In genomic region chr17:31548709-31549108, GRCh38 we compare ENCODE assay signal across 8 cellular contexts.
A peak's percentile ranks its signal among the peaks of the same experiment; 100 is the strongest.
DNase-seq lines count a peak whose midpoint lies in the region; ATAC-seq and TF ChIP-seq lines count a peak whose summit lies in the region.

No MANE protein-coding gene starts in this region.

- H3K36me3 ChIP-seq in adipocyte (ENCODE audit: control insufficient read depth, insufficient read depth, low read length, severe bottlenecking) (no peaks in the 10 kb centered on the region), left lung (no peaks in the 10 kb centered on the region)

- H3K27ac Mint-ChIP-seq in activated CD8-positive, alpha-beta memory T cell treated with anti-CD3 and anti-CD28 coated beads, Interleukin-2, amount 10 ng/mL, durations not matched to agents 7 days and 5 days: peak overlapping the region; percentile 84
- peak overlapping the region; percentile 85 for H3K27ac Mint-ChIP-seq in type B pancreatic cell

- H3K27me3 ChIP-seq in adipocyte (replicated peaks; ENCODE audit: control insufficient read depth, insufficient read depth, low read length): peaks cover 3% of the 10 kb centered on the region
- no peaks in the 10 kb centered on the region for H3K27me3 ChIP-seq in left lung

- peak overlapping the region; percentile 93 for H3K9ac ChIP-seq in adipocyte (ENCODE audit: low read length)

- H3K9me3 Mint-ChIP-seq in activated CD8-positive, alpha-beta memory T cell treated with anti-CD3 and anti-CD28 coated beads, Interleukin-2, amount 10 ng/mL, durations not matched to agents 7 days and 5 days (ENCODE audit: low read depth): no peaks in the 10 kb centered on the region
- H3K9me3 Mint-ChIP-seq in type B pancreatic cell: peaks cover 4% of the 10 kb centered on the region

- H3K4me3 ChIP-seq in adipocyte (ENCODE audit: low read length) (peak overlapping the region; percentile 95), left lung (peak overlapping the region; percentile 72 to 82)

- H3K27me3 Mint-ChIP-seq in activated CD8-positive, alpha-beta memory T cell treated with anti-CD3 and anti-CD28 coated beads, Interleukin-2, amount 10 ng/mL, durations not matched to agents 7 days and 5 days: peaks cover 5% of the 10 kb centered on the region
- peaks cover 4% of the 10 kb centered on the region for H3K27me3 Mint-ChIP-seq in type B pancreatic cell

- no peaks in the 10 kb centered on the region for H3K36me3 Mint-ChIP-seq in activated CD8-positive, alpha-beta memory T cell treated with anti-CD3 and anti-CD28 coated beads, Interleukin-2, amount 10 ng/mL, durations not matched to agents 7 days and 5 days
- no peaks in the 10 kb centered on the region for H3K36me3 Mint-ChIP-seq in type B pancreatic cell

- intact Hi-C loops in left lung (cut with DNase I): no loop called here

- H3K4me1 Mint-ChIP-seq in activated CD8-positive, alpha-beta memory T cell treated with anti-CD3 and anti-CD28 coated beads, Interleukin-2, amount 10 ng/mL, durations not matched to agents 7 days and 5 days: peaks cover 19% of the 10 kb centered on the region
- peaks cover 6% of the 10 kb centered on the region for H3K4me1 Mint-ChIP-seq in type B pancreatic cell (ENCODE audit: unreplicated experiment)

- peak overlapping the region; percentile 90 for H3K4me3 Mint-ChIP-seq in activated CD8-positive, alpha-beta memory T cell treated with anti-CD3 and anti-CD28 coated beads, Interleukin-2, amount 10 ng/mL, durations not matched to agents 7 days and 5 days
- peak overlapping the region; percentile 85 for H3K4me3 Mint-ChIP-seq in type B pancreatic cell

- H3K4me1 ChIP-seq in adipocyte (ENCODE audit: control insufficient read depth, insufficient read depth, low read length) (peaks cover 7% of the 10 kb centered on the region), left lung (peaks cover 0 to 11% of the 10 kb centered on the region in 2 donors)

- no peak for TF ChIP-seq CTCF in left lung (IDR thresholded peaks at IDR 0.05)
- TF ChIP-seq CTCF in type B pancreatic cell (conservative IDR thresholded peaks at IDR 0.05): no peak

- H3K27ac ChIP-seq in left lung: peak overlapping the region in 1 of 2 donors; percentile 96

- no peak for ATAC-seq in activated CD8-positive, alpha-beta memory T cell treated with anti-CD3 and anti-CD28 coated beads, Interleukin-2, amount 10 ng/mL, durations not matched to agents 7 days and 5 days
- ATAC-seq in left lung: no peak
- no peak for ATAC-seq in HG03095 (IDR thresholded peaks at IDR 0.05; ENCODE audit: unreplicated experiment)

- H3K9me3 ChIP-seq in adipocyte (ENCODE audit: control insufficient read depth, low read length) (peaks cover 3% of the 10 kb centered on the region), left lung (no peaks in the 10 kb centered on the region)

- CTCF ChIA-PET in activated CD8-positive, alpha-beta memory T cell treated with anti-CD3 and anti-CD28 coated beads, Interleukin-2, amount 10 ng/mL, durations not matched to agents 7 days and 5 days (lab: Charles Lee): interaction anchor here (1.4 kb wide), 1 partner anchor 11 kb away, joined by 3 read pairs; no protein-coding TSS in a partner anchor

- no peak for DNase-seq in activated CD8-positive, alpha-beta memory T cell treated with anti-CD3 and anti-CD28 coated beads, Interleukin-2, amount 10 ng/mL, durations not matched to agents 7 days and 5 days
- DNase-seq in activated CD8-positive, alpha-beta memory T cell treated with anti-CD3 and anti-CD28 coated beads, Interleukin-2, amount 50 U/mL, for 4 hours: no peak
- DNase-seq in adipocyte (ENCODE audit: low read depth) (no peak), left lung (no peak), type B pancreatic cell (ENCODE audit: extremely low spot score, unreplicated experiment) (no peak), activated gamma-delta T cell (lab: John Stamatoyannopoulos, UW) (no peak), ureter (ENCODE audit: low spot score) (no peak)
